In the genomic region with DNA sequence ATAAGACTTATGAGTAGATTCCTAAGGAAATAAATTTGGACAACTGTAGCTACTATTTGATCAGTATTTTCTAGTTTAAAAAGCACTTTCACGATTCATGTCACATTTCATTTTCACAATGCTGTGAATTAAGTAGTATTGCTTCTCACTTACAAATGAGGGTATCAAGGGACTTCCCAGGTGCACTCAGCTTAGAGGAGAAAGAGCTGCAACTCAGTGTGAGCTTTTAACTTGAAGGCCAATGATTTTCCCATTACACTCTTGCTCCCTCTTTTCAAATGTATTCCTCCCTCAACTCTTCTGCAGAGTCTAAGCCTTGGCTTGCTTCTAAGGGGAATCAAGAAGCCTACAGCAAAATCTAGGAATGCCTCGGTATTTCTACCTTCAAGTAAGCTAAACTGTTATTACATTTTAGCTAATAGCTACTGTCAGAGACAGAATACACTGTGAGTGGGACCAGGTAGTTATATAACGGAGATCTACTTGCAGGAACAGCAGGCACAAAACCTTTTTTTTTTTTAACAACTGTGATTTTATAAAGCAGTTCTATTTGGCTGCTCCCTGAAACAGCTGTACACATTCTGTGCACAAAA, we compare ENCODE assay signal across 13 cellular contexts.
DNase-seq lines count a peak whose midpoint lies in the region; ATAC-seq, FAIRE-seq and TF ChIP-seq lines count a peak whose summit lies in the region.
"Had no signal": no experiment of that assay in that cellular context is flagged by ENCODE, and none has a peak within 500 bp of the region (broad histone marks: within the 10 kb centered on the region; RNA-seq: fewer than 3 reads in every experiment).

No MANE protein-coding gene starts in this region.

- H3K9me3 Mint-ChIP-seq in osteocyte (ENCODE audit: unreplicated experiment): no peaks in the 10 kb centered on the region
- H3K9me3 Mint-ChIP-seq: H9 had no signal

- H3K27me3 Mint-ChIP-seq in osteocyte (ENCODE audit: unreplicated experiment): no peaks in the 10 kb centered on the region

- peaks cover 26% of the 10 kb centered on the region for H3K36me3 Mint-ChIP-seq in osteocyte (ENCODE audit: unreplicated experiment)

- TF ChIP-seq CTCF in osteocyte (IDR thresholded peaks at IDR 0.05): no peak

- H3K27ac Mint-ChIP-seq in osteocyte (ENCODE audit: unreplicated experiment): no peak overlapping the region
- H3K27ac Mint-ChIP-seq: H9 had no signal

- FAIRE-seq in GM12892 (lab: Jason Lieb, UNC): peak; percentile 66

- TF ChIP-seq POLR2A in GM12892 (IDR thresholded peaks at IDR 0.05; ENCODE audit: low read depth, low read length): no peak

- peaks cover 18% of the 10 kb centered on the region for H3K4me1 Mint-ChIP-seq in osteocyte (ENCODE audit: unreplicated experiment)

- ATAC-seq in GM18909 (IDR thresholded peaks at IDR 0.05; ENCODE audit: poor library complexity, unreplicated experiment): peak; percentile 14
- ATAC-seq in HG03196 (IDR thresholded peaks at IDR 0.05; ENCODE audit: unreplicated experiment): peak; percentile 19
- ATAC-seq: lower lobe of right lung had no signal

- DNase-seq in GM12892 (ENCODE audit: insufficient read length): no peak
- DNase-seq in inferior parietal cortex (ENCODE audit: extremely low spot score): peak; percentile 46
- DNase-seq in stimulated activated CD8-positive, alpha-beta memory T cell treated with anti-CD3 and anti-CD28 coated beads, Interleukin-4, amount 100 ng/mL, for 48 hours: no peak
- no peak for DNase-seq in stimulated activated CD4-positive, alpha-beta T cell treated with anti-CD3 and anti-CD28 coated beads, Interleukin-4, amount 100 ng/mL, for 4 hours
- no peak for DNase-seq in osteocyte (ENCODE audit: extremely low spot score, unreplicated experiment)
- DNase-seq: activated CD4-positive, alpha-beta T cell treated with anti-CD3 and anti-CD28 coated beads, Interleukin-2, amount 50 U/mL, for 1 hour; H9; lower lobe of right lung; NCI-H1092; NCI-H524; T-helper 2 cell had no signal

- H3K4me3 Mint-ChIP-seq in osteocyte (ENCODE audit: unreplicated experiment): no peak overlapping the region
- H3K4me3 Mint-ChIP-seq: H9 had no signal
